Comparison of ENCODE assay signal across 12 cellular contexts in the genomic region with DNA sequence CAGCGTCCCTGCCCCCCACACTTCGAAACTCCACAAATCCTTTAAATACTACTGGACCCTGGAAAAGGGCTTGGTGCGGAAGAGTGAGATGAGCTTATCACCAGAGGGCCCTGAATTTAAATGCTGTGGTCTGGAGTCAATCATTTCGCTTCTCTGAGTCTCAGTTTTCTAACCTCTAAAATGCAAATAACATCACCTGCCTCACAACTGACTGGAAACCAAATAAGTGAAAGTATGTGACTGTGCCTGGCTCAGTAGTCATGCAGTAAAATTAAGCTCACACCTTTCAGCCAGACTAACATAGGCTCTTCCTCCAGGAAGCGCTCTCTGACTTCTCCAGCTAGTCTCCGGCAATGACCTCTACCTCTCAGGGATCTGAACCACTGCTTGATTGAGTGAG. TPM values are rescaled to one million over a fixed set of nuclear protein-coding genes. Genes with fewer than 3 reads are reported as not detected.
A peak's percentile ranks its signal among the peaks of the same experiment; 100 is the strongest.
DNase-seq lines count a peak whose midpoint lies in the region; ATAC-seq and TF ChIP-seq lines count a peak whose summit lies in the region.
"Had no signal": no experiment of that assay in that cellular context is flagged by ENCODE, and none has a peak within 500 bp of the region (broad histone marks: within the 10 kb centered on the region; RNA-seq: fewer than 3 reads in every experiment).

No MANE protein-coding gene starts in this region.

- H3K36me3 ChIP-seq in suprapubic skin: no peaks in the 10 kb centered on the region

- H3K27me3 ChIP-seq in suprapubic skin: peaks cover 14% of the 10 kb centered on the region

- no peak for DNase-seq in activated naive CD8-positive, alpha-beta T cell treated with anti-CD3 and anti-CD28 coated beads, Interleukin-2, amount 50 U/mL, for 24 hours
- DNase-seq in activated naive CD8-positive, alpha-beta T cell treated with anti-CD3 and anti-CD28 coated beads for 36 hours: no peak
- DNase-seq in coronary artery (ENCODE audit: low spot score) (no peak), suprapubic skin (ENCODE audit: low spot score in 2 of 2) (no peak), NCI-H2107 (lab: John Stamatoyannopoulos, UW) (no peak), epidermal melanocyte (ENCODE audit: insufficient read length, low spot score) (no peak)
- DNase-seq: activated CD4-positive, alpha-beta T cell treated with anti-CD3 and anti-CD28 coated beads for 1 hour had no signal

- H3K36me3 Mint-ChIP-seq in activated naive CD8-positive, alpha-beta T cell treated with anti-CD3 and anti-CD28 coated beads, Interleukin-2, amount 50 U/mL, for 24 hours (ENCODE audit: low read depth): no peaks in the 10 kb centered on the region
- peaks cover 4% of the 10 kb centered on the region for H3K36me3 Mint-ChIP-seq in activated naive CD8-positive, alpha-beta T cell treated with anti-CD3 and anti-CD28 coated beads for 36 hours
- H3K36me3 Mint-ChIP-seq: activated naive CD4-positive, alpha-beta T cell treated with anti-CD3 and anti-CD28 coated beads, Interleukin-2, amount 50 U/mL, for 24 hours had no signal

- ATAC-seq in activated naive CD8-positive, alpha-beta T cell treated with anti-CD3 and anti-CD28 coated beads, Interleukin-2, amount 50 U/mL, for 24 hours: peak; percentile 26
- peak; percentile 62 for ATAC-seq in HG02610 (IDR thresholded peaks at IDR 0.05; ENCODE audit: unreplicated experiment)
- ATAC-seq in HG02571 (IDR thresholded peaks at IDR 0.05; ENCODE audit: unreplicated experiment): no peak
- ATAC-seq: esophagus mucosa had no signal

- H3K4me1 ChIP-seq in suprapubic skin: peaks cover 15% of the 10 kb centered on the region

- no peaks in the 10 kb centered on the region for H3K9me3 ChIP-seq in suprapubic skin

- WGBS in suprapubic skin: 85% methylated on average over 6 of the region's 6 CpGs

- H3K27ac ChIP-seq in coronary artery (peak overlapping the region in 1 of 2 donors; percentile 94), suprapubic skin (no peak overlapping the region)

- H3K9me3 Mint-ChIP-seq in activated naive CD8-positive, alpha-beta T cell treated with anti-CD3 and anti-CD28 coated beads, Interleukin-2, amount 50 U/mL, for 24 hours: no peaks in the 10 kb centered on the region
- no peaks in the 10 kb centered on the region for H3K9me3 Mint-ChIP-seq in activated naive CD8-positive, alpha-beta T cell treated with anti-CD3 and anti-CD28 coated beads for 36 hours
- H3K9me3 Mint-ChIP-seq: activated naive CD4-positive, alpha-beta T cell treated with anti-CD3 and anti-CD28 coated beads, Interleukin-2, amount 50 U/mL, for 24 hours had no signal

- no peak for TF ChIP-seq EP300 in suprapubic skin (IDR thresholded peaks at IDR 0.05)

- no peak overlapping the region for H3K4me3 Mint-ChIP-seq in activated naive CD8-positive, alpha-beta T cell treated with anti-CD3 and anti-CD28 coated beads, Interleukin-2, amount 50 U/mL, for 24 hours
- no peak overlapping the region for H3K4me3 Mint-ChIP-seq in activated naive CD8-positive, alpha-beta T cell treated with anti-CD3 and anti-CD28 coated beads for 36 hours
- H3K4me3 Mint-ChIP-seq: activated naive CD4-positive, alpha-beta T cell treated with anti-CD3 and anti-CD28 coated beads, Interleukin-2, amount 50 U/mL, for 24 hours had no signal

- H3K27me3 Mint-ChIP-seq in activated naive CD8-positive, alpha-beta T cell treated with anti-CD3 and anti-CD28 coated beads, Interleukin-2, amount 50 U/mL, for 24 hours: peaks cover 7% of the 10 kb centered on the region
- peaks cover 10% of the 10 kb centered on the region for H3K27me3 Mint-ChIP-seq in activated naive CD8-positive, alpha-beta T cell treated with anti-CD3 and anti-CD28 coated beads for 36 hours
- H3K27me3 Mint-ChIP-seq: activated naive CD4-positive, alpha-beta T cell treated with anti-CD3 and anti-CD28 coated beads, Interleukin-2, amount 50 U/mL, for 24 hours had no signal

- H3K27ac Mint-ChIP-seq in activated naive CD8-positive, alpha-beta T cell treated with anti-CD3 and anti-CD28 coated beads, Interleukin-2, amount 50 U/mL, for 24 hours: no peak overlapping the region
- H3K27ac Mint-ChIP-seq in activated naive CD8-positive, alpha-beta T cell treated with anti-CD3 and anti-CD28 coated beads for 36 hours: no peak overlapping the region
- H3K27ac Mint-ChIP-seq: activated naive CD4-positive, alpha-beta T cell treated with anti-CD3 and anti-CD28 coated beads, Interleukin-2, amount 50 U/mL, for 24 hours had no signal

- no peak for TF ChIP-seq POLR2A in suprapubic skin (IDR thresholded peaks at IDR 0.05)

- H3K4me1 Mint-ChIP-seq in activated naive CD8-positive, alpha-beta T cell treated with anti-CD3 and anti-CD28 coated beads, Interleukin-2, amount 50 U/mL, for 24 hours: peaks cover 15% of the 10 kb centered on the region
- peaks cover 14% of the 10 kb centered on the region for H3K4me1 Mint-ChIP-seq in activated naive CD8-positive, alpha-beta T cell treated with anti-CD3 and anti-CD28 coated beads for 36 hours

- no peak for TF ChIP-seq CTCF in coronary artery (IDR thresholded peaks at IDR 0.05)
- no peak for TF ChIP-seq CTCF in suprapubic skin (IDR thresholded peaks at IDR 0.05)

- H3K4me3 ChIP-seq in coronary artery: peak overlapping the region; percentile 82
- peak overlapping the region; percentile 48 for H3K4me3 ChIP-seq in suprapubic skin

RNA-seq across cellular contexts. Expression of a gene that starts 4.2 kb away (rescaled TPM):
- total RNA-seq in activated naive CD8-positive, alpha-beta T cell treated with anti-CD3 and anti-CD28 coated beads for 36 hours: not detected
- total RNA-seq in suprapubic skin: 10 to 100 TPM in 3 of 4 donors, 1 to 10 TPM in 1; 5.3 to 15.2 (median 11.8) TPM
- total RNA-seq: M059J had no signal

RNA-seq across cellular contexts. Expression of a gene that starts 16.0 kb away (rescaled TPM):
- not detected for total RNA-seq in activated naive CD8-positive, alpha-beta T cell treated with anti-CD3 and anti-CD28 coated beads for 36 hours
- 100 to 1,000 TPM in 3 of 4 donors, 10 to 100 TPM in 1; 76.0 to 268 (median 186) TPM for total RNA-seq in suprapubic skin

RNA-seq across cellular contexts. Expression of a gene that starts 37.5 kb away (rescaled TPM):
- not detected for total RNA-seq in activated naive CD8-positive, alpha-beta T cell treated with anti-CD3 and anti-CD28 coated beads for 36 hours
- 10 to 100 TPM; 13.7 to 41.4 (median 35.5) TPM for total RNA-seq in suprapubic skin
- total RNA-seq: M059J had no signal

RNA-seq across cellular contexts. Expression of a gene that starts 42.1 kb away (rescaled TPM):
- not detected for total RNA-seq in activated naive CD8-positive, alpha-beta T cell treated with anti-CD3 and anti-CD28 coated beads for 36 hours
- total RNA-seq in suprapubic skin: 100 to 1,000 TPM in 2 of 4 donors, 10 to 100 TPM in 2; 45.8 to 164 (median 123) TPM
- total RNA-seq: M059J had no signal

Comparison
In these comparisons a context has a peak if more than half of its experiments do, and no peak if none do; other contexts are left out.
1. RNA of a gene that starts 4.2 kb away (total RNA-seq): 5.3 to 15.2 TPM in suprapubic skin; not detected in activated naive CD8-positive, alpha-beta T cell treated with anti-CD3 and anti-CD28 coated beads for 36 hours; every median in the first group is over 4 times any median in the second.
2. RNA of a gene that starts 16.0 kb away (total RNA-seq): 76.0 to 268 TPM in suprapubic skin; not detected in activated naive CD8-positive, alpha-beta T cell treated with anti-CD3 and anti-CD28 coated beads for 36 hours; every median in the first group is over 10 times any median in the second.
3. RNA of a gene that starts 37.5 kb away (total RNA-seq): 13.7 to 41.4 TPM in suprapubic skin; not detected in activated naive CD8-positive, alpha-beta T cell treated with anti-CD3 and anti-CD28 coated beads for 36 hours; every median in the first group is over 10 times any median in the second.